Comparison of ENCODE assay signal across 1 cellular context in the genomic region with DNA sequence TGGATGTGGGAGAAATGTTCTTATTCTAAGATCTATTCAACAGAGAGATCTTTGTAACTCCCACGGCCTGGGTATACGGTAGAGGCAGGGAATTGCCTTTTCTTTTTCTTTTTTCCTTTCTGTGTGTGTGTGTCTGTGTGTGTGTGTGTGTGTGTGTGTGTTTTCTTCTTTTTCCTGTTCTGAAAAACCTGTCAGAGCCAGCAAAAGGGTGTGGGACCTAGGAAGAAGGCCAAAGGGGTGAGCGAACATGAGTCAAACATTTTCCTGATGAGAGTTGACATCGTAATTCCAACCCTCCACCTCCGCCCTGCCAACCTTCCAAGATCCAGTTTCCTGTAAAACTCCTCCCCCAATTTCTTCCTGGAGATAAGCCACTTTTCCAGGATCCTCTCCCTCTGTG.
TF ChIP-seq lines count a peak whose summit lies in the region.

No MANE protein-coding gene starts in this region.

TF ChIP-seq in IMR-90, 13 proteins besides CTCF, POLR2A, EP300 and RAD21:
- TF ChIP-seq RFX5 (IDR thresholded peaks at IDR 0.05; ENCODE audit: low read depth, low read length), result no peak
- TF ChIP-seq MXI1 (IDR thresholded peaks at IDR 0.05; ENCODE audit: borderline replicate concordance, low read depth, low read length), result no peak
- TF ChIP-seq MAFK (IDR thresholded peaks at IDR 0.05; ENCODE audit: low read depth, low read length), result no peak
- no peak for TF ChIP-seq CEBPB (IDR thresholded peaks at IDR 0.05; ENCODE audit: low read depth, low read length)
- no peak for TF ChIP-seq SMC3 (IDR thresholded peaks at IDR 0.05; ENCODE audit: low read depth, low read length)
- TF ChIP-seq, protein P1, sequence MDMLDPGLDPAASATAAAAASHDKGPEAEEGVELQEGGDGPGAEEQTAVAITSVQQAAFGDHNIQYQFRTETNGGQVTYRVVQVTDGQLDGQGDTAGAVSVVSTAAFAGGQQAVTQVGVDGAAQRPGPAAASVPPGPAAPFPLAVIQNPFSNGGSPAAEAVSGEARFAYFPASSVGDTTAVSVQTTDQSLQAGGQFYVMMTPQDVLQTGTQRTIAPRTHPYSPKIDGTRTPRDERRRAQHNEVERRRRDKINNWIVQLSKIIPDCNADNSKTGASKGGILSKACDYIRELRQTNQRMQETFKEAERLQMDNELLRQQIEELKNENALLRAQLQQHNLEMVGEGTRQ (IDR thresholded peaks at IDR 0.05; ENCODE audit: low read depth, low read length), result no peak
- no peak for TF ChIP-seq NFE2L2 (IDR thresholded peaks at IDR 0.05; ENCODE audit: low read depth, low read length)
- no peak for TF ChIP-seq BHLHE40 (IDR thresholded peaks at IDR 0.05; ENCODE audit: low read depth, low read length)
- no peak for TF ChIP-seq ELK1 (IDR thresholded peaks at IDR 0.05; ENCODE audit: borderline replicate concordance, low read depth, low read length)
- TF ChIP-seq CHD1 (IDR thresholded peaks at IDR 0.05; ENCODE audit: low read depth, low read length), result no peak
